21 cellular contexts compared by ENCODE assay signal in genomic region chr6:3327403-3327802, GRCh38.
DNase-seq lines count a peak whose midpoint lies in the region; ATAC-seq, FAIRE-seq and TF ChIP-seq lines count a peak whose summit lies in the region.
"Had no signal": no experiment of that assay in that cellular context is flagged by ENCODE, and none has a peak within 500 bp of the region (broad histone marks: within the 10 kb centered on the region; RNA-seq: fewer than 3 reads in every experiment).

No MANE protein-coding gene starts in this region.

- peaks cover 3% of the 10 kb centered on the region for H3K36me3 Mint-ChIP-seq in neural crest cell (ENCODE audit: low read depth)

- H2AFZ ChIP-seq in HepG2 (ENCODE audit: low read length) (no peak overlapping the region), K562 (ENCODE audit: low read depth, low read length) (no peak overlapping the region), trophoblast cell (ENCODE audit: insufficient read depth, low read length, poor library complexity) (no peak overlapping the region), SK-N-SH (ENCODE audit: low read depth) (no peak overlapping the region)

- BruUV-seq in HepG2 (replicated peaks; lab: Mats Ljungman, UMichigan) (no TSS peak), K562 (replicated peaks; lab: Mats Ljungman, UMichigan) (no TSS peak)

- no peak overlapping the region for H3K9ac ChIP-seq in HepG2 (ENCODE audit: insufficient read depth, low read depth, low read length)
- H3K9ac ChIP-seq in K562 (ENCODE audit: insufficient read depth in 1 of 2, low read depth in 2 of 2, low read length in 2 of 2) = no peak overlapping the region
- H3K9ac ChIP-seq in trophoblast cell (ENCODE audit: low read length) = no peak overlapping the region
- no peak overlapping the region for H3K9ac ChIP-seq in SK-N-SH

- peak overlapping the region; percentile 23 for H3K27ac Mint-ChIP-seq in neural crest cell (ENCODE audit: unreplicated experiment)
- H3K27ac Mint-ChIP-seq: CD4-positive, alpha-beta memory T cell had no signal

- intact Hi-C loops in HepG2 (cut with micrococcal nuclease; ENCODE audit: unreplicated experiment) (no loop called here), right lobe of liver (cut with DNase I) (no loop called here), K562 (cut with micrococcal nuclease) (no loop called here)

- H3K4me2 ChIP-seq in HepG2 (ENCODE audit: low read depth, low read length) = no peak overlapping the region
- H3K4me2 ChIP-seq in K562 (ENCODE audit: insufficient read depth, low read length) = no peak overlapping the region
- no peak overlapping the region for H3K4me2 ChIP-seq in trophoblast cell (ENCODE audit: low read length)
- H3K4me2 ChIP-seq in SK-N-SH = no peak overlapping the region

- peaks cover 8% of the 10 kb centered on the region for H3K79me2 ChIP-seq in HepG2 (ENCODE audit: insufficient read depth, low read length)
- H3K79me2 ChIP-seq in K562 (ENCODE audit: control insufficient read depth, insufficient read depth, low read length) = no peaks in the 10 kb centered on the region
- peaks cover 2% of the 10 kb centered on the region for H3K79me2 ChIP-seq in trophoblast cell (ENCODE audit: control insufficient read depth, insufficient read depth, low read length, poor library complexity)
- H3K79me2 ChIP-seq in SK-N-SH (ENCODE audit: insufficient read depth) = no peaks in the 10 kb centered on the region

- H3K9me3 ChIP-seq in HepG2 (ENCODE audit: low read length) = no peaks in the 10 kb centered on the region
- H3K9me3 ChIP-seq in right lobe of liver = no peaks in the 10 kb centered on the region
- H3K9me3 ChIP-seq in K562 (replicated peaks; ENCODE audit: control insufficient read depth, insufficient read depth, low read depth, low read length) = no peaks in the 10 kb centered on the region
- no peaks in the 10 kb centered on the region for H3K9me3 ChIP-seq in trophoblast cell (ENCODE audit: insufficient read depth, low read depth, low read length)
- H3K9me3 ChIP-seq in SK-N-SH = no peaks in the 10 kb centered on the region

- no peak overlapping the region for H2BK12ac ChIP-seq in trophoblast cell (ENCODE audit: low read length)

- TF ChIP-seq POLR2A in HepG2 (IDR thresholded peaks at IDR 0.05; ENCODE audit: insufficient read depth in 1 of 2, low read depth in 2 of 2, low read length in 2 of 2) = no peak
- TF ChIP-seq POLR2A in right lobe of liver (IDR thresholded peaks at IDR 0.05) = no peak
- TF ChIP-seq POLR2A in K562 (conservative IDR thresholded peaks at IDR 0.05) = no peak

- no peak overlapping the region for H3K4me3 Mint-ChIP-seq in neural crest cell
- H3K4me3 Mint-ChIP-seq: CD4-positive, alpha-beta memory T cell had no signal

- H3K4me3 ChIP-seq in HepG2 (replicated peaks in 1 of 3; ENCODE audit: insufficient read depth in 1 of 3, low read depth in 2 of 3, low read length in 3 of 3) (no peak overlapping the region), right lobe of liver (no peak overlapping the region), K562 (no peak overlapping the region), trophoblast cell (ENCODE audit: low read depth, low read length) (no peak overlapping the region), SK-N-SH (ENCODE audit: low read depth in 2 of 2, low read length in 1 of 2) (no peak overlapping the region)

- ATAC-seq in HepG2 (no peak), right lobe of liver (no peak), K562 (no peak), HG03196 (IDR thresholded peaks at IDR 0.05; ENCODE audit: unreplicated experiment) (no peak)

- in situ Hi-C loops in HepG2 (cut with HindIII; ENCODE audit: extremely low pct_ligation_motif_present, low pct_unique_long_range_greater_than_20kb) = no loop called here
- in situ Hi-C loops in K562 (cut with MboI) = no loop called here

- no peak overlapping the region for H3K4ac ChIP-seq in trophoblast cell (ENCODE audit: low read depth, low read length)

- DNase-seq in HepG2 (ENCODE audit: low spot score) = no peak
- DNase-seq in right lobe of liver = no peak
- DNase-seq in K562 (ENCODE audit: extremely low read depth in 1 of 4, low spot score in 3 of 4) = no peak
- no peak for DNase-seq in neural crest cell (ENCODE audit: low read depth, low spot score)
- no peak for DNase-seq in trophoblast cell
- DNase-seq in activated T-cell treated with anti-CD3 and anti-CD28 coated beads, Interleukin-2, amount 50 U/mL, for 1 hour = no peak
- DNase-seq in SK-N-SH = no peak
- DNase-seq: ACHN; Calu3; CD4-positive, alpha-beta memory T cell; COR-L47; DMS153; DND-41; GOT3; H7; HCEC 1CT had no signal

- peaks cover 55% of the 10 kb centered on the region for H3K4me1 Mint-ChIP-seq in neural crest cell

- H3K27me3 ChIP-seq in HepG2 (ENCODE audit: control insufficient read depth in 1 of 2, insufficient read depth in 2 of 2, low read length in 2 of 2) = no peaks in the 10 kb centered on the region
- no peaks in the 10 kb centered on the region for H3K27me3 ChIP-seq in right lobe of liver
- no peaks in the 10 kb centered on the region for H3K27me3 ChIP-seq in K562 (ENCODE audit: control insufficient read depth in 2 of 2, insufficient read depth in 2 of 2, low read length in 2 of 2)
- H3K27me3 ChIP-seq in trophoblast cell (ENCODE audit: insufficient read depth, low read length) = no peaks in the 10 kb centered on the region
- peaks cover 30% of the 10 kb centered on the region for H3K27me3 ChIP-seq in SK-N-SH (ENCODE audit: insufficient read depth)

- no peak overlapping the region for H4K91ac ChIP-seq in trophoblast cell (ENCODE audit: low read depth, low read length)

- no peak overlapping the region for H3K27ac ChIP-seq in HepG2 (ENCODE audit: extremely low read length, insufficient read depth, low read length)
- no peak overlapping the region for H3K27ac ChIP-seq in right lobe of liver
- no peak overlapping the region for H3K27ac ChIP-seq in K562 (ENCODE audit: extremely low read depth, low read depth, low read length)
- H3K27ac ChIP-seq in trophoblast cell (ENCODE audit: low read depth, low read length) = no peak overlapping the region
- H3K27ac ChIP-seq in SK-N-SH (ENCODE audit: low read depth in 2 of 2, low read length in 1 of 2) = no peak overlapping the region
- H3K27ac ChIP-seq: 22Rv1 had no signal

- peaks cover 11 to 20% of the 10 kb centered on the region in 2 experiments for H3K36me3 ChIP-seq in HepG2 (replicated peaks in 1 of 2; ENCODE audit: control insufficient read depth in 1 of 2, insufficient read depth in 2 of 2, low read length in 2 of 2)
- no peaks in the 10 kb centered on the region for H3K36me3 ChIP-seq in right lobe of liver
- no peaks in the 10 kb centered on the region for H3K36me3 ChIP-seq in K562 (ENCODE audit: control insufficient read depth, insufficient read depth, low read length)
- H3K36me3 ChIP-seq in trophoblast cell (ENCODE audit: control insufficient read depth in 1 of 2, insufficient read depth in 2 of 2, low read length in 2 of 2) = peaks cover 2 to 3% of the 10 kb centered on the region in 2 experiments
- H3K36me3 ChIP-seq in SK-N-SH (replicated peaks in 1 of 2; ENCODE audit: control insufficient read depth in 1 of 2, insufficient read depth in 2 of 2, low read length in 1 of 2) = no peaks in the 10 kb centered on the region

- no peak overlapping the region for H4K12ac ChIP-seq in trophoblast cell (ENCODE audit: low read depth, low read length)

- H3K23ac ChIP-seq in trophoblast cell (ENCODE audit: low read length) = no peak overlapping the region

- no peak overlapping the region for H2BK120ac ChIP-seq in trophoblast cell (ENCODE audit: insufficient read depth, low read length, poor library complexity)

- peaks cover 3% of the 10 kb centered on the region; the same call in 1 of the 2 replicates for H4K20me1 ChIP-seq in HepG2 (ENCODE audit: insufficient read depth, low read length)
- no peaks in the 10 kb centered on the region for H4K20me1 ChIP-seq in K562 (replicated peaks; ENCODE audit: control insufficient read depth, insufficient read depth, low read length)
- no peaks in the 10 kb centered on the region for H4K20me1 ChIP-seq in SK-N-SH (ENCODE audit: insufficient read depth)

- POLR2A ChIA-PET in HepG2 (lab: Yijun Ruan, JAX) = no interaction called here
- POLR2A ChIA-PET in K562 (lab: Yijun Ruan, JAX) = interaction anchor here (0.6 to 4.7 kb wide), 3 partner anchors 10 to 602 kb away, joined by 3 to 35 read pairs (median 9); no protein-coding TSS in a partner anchor
- POLR2A ChIA-PET in SK-N-SH (lab: Yijun Ruan, JAX) = no interaction called here

- no peaks in the 10 kb centered on the region for H3K9me1 ChIP-seq in K562 (ENCODE audit: control insufficient read depth, insufficient read depth, low read length)

- no peak for FAIRE-seq in HepG2 (lab: Jason Lieb, UNC)
- no peak for FAIRE-seq in K562 (lab: Jason Lieb, UNC)
- FAIRE-seq: A204.1, G401.6, GM12892 had no signal

- H3K4me1 ChIP-seq in HepG2 (ENCODE audit: insufficient read depth, low read length) (no peaks in the 10 kb centered on the region), right lobe of liver (no peaks in the 10 kb centered on the region), K562 (replicated peaks in 1 of 2; ENCODE audit: control insufficient read depth in 2 of 2, insufficient read depth in 2 of 2, low read length in 2 of 2) (peaks cover 26 to 32% of the 10 kb centered on the region in 2 experiments), trophoblast cell (ENCODE audit: control insufficient read depth in 1 of 2, insufficient read depth in 2 of 2, low read length in 2 of 2) (peaks cover 4 to 11% of the 10 kb centered on the region in 2 experiments), SK-N-SH (ENCODE audit: control insufficient read depth in 1 of 2, insufficient read depth in 2 of 2, low read depth in 1 of 2, low read length in 1 of 2) (peaks cover 5 to 11% of the 10 kb centered on the region in 2 experiments; a peak in 2 of 4 replicates)

- 93% methylated on average over 3 of the region's 3 CpGs for WGBS in HepG2 (ENCODE audit: low lambda C conversion rate)
- 88% methylated on average over 3 of the region's 3 CpGs for WGBS in right lobe of liver (ENCODE audit: insufficient coverage, low coverage, low lambda C conversion rate, missing lambda C conversion rate)
- 38% methylated on average over 3 of the region's 3 CpGs for WGBS in K562 (ENCODE audit: insufficient coverage, low coverage, missing lambda C conversion rate)
- WGBS in trophoblast cell (ENCODE audit: extremely low coverage, insufficient coverage, insufficient read length) = no CpG with 5 or more reads among the region's 3 CpGs
- 37% methylated on average over 3 of the region's 3 CpGs for WGBS in SK-N-SH (ENCODE audit: low lambda C conversion rate)

- no peak overlapping the region for H3K14ac ChIP-seq in trophoblast cell (ENCODE audit: low read length)

- TF ChIP-seq RAD21 in HepG2 (CRISPR knock-in tag; IDR thresholded peaks at IDR 0.05) (no peak), K562 (CRISPR knock-in tag; conservative IDR thresholded peaks at IDR 0.05 in 1 of 2, IDR thresholded peaks at IDR 0.05 in 1 of 2) (no peak), SK-N-SH (IDR thresholded peaks at IDR 0.05; ENCODE audit: low read length) (no peak)

- no peaks in the 10 kb centered on the region for H3K27me3 Mint-ChIP-seq in neural crest cell (ENCODE audit: low read depth)
- H3K27me3 Mint-ChIP-seq: CD4-positive, alpha-beta memory T cell had no signal

- H3K18ac ChIP-seq in trophoblast cell (ENCODE audit: low read length) = no peak overlapping the region

- no peak overlapping the region for H4K8ac ChIP-seq in trophoblast cell (ENCODE audit: low read depth, low read length)

- H3F3A ChIP-seq in SK-N-SH (replicated peaks; ENCODE audit: insufficient read depth) = peaks cover 13% of the 10 kb centered on the region

- no peak for TF ChIP-seq EP300 in HepG2 (IDR thresholded peaks at IDR 0.05; ENCODE audit: low read depth in 2 of 2, low read length in 2 of 2)
- TF ChIP-seq EP300 in HepG2 (CRISPR knock-in tag; IDR thresholded peaks at IDR 0.05; ENCODE audit: borderline replicate concordance) = no peak
- no peak for TF ChIP-seq EP300 in K562 (IDR thresholded peaks at IDR 0.05; ENCODE audit: low read length)
- TF ChIP-seq EP300 in SK-N-SH (IDR thresholded peaks at IDR 0.05; ENCODE audit: borderline replicate concordance in 1 of 2, low read depth in 1 of 2, low read length in 1 of 2) = no peak

- no peak for TF ChIP-seq CTCF in HepG2 (CRISPR knock-in tag; IDR thresholded peaks at IDR 0.05)
- TF ChIP-seq CTCF in right lobe of liver (IDR thresholded peaks at IDR 0.05) = no peak
- TF ChIP-seq CTCF in K562 (IDR thresholded peaks at IDR 0.05 in 2 of 3, conservative IDR thresholded peaks at IDR 0.05 in 1 of 3; ENCODE audit: insufficient read depth in 2 of 3, low read depth in 1 of 3, low read length in 3 of 3) = no peak
- no peak for TF ChIP-seq CTCF in neural crest cell (conservative IDR thresholded peaks at IDR 0.05)
- TF ChIP-seq CTCF in SK-N-SH (IDR thresholded peaks at IDR 0.05) = no peak

- peaks cover 5% of the 10 kb centered on the region for H3K79me1 ChIP-seq in trophoblast cell (ENCODE audit: low read length)

- no peak overlapping the region for H2BK5ac ChIP-seq in trophoblast cell (ENCODE audit: low read depth, low read length, poor library complexity)

- no peaks in the 10 kb centered on the region for H3K9me3 Mint-ChIP-seq in neural crest cell
- H3K9me3 Mint-ChIP-seq: CD4-positive, alpha-beta memory T cell had no signal

- H2AK5ac ChIP-seq in trophoblast cell (ENCODE audit: low read length) = no peak overlapping the region

- no peaks in the 10 kb centered on the region for H3K9me2 ChIP-seq in SK-N-SH

- CTCF ChIA-PET in HepG2 (lab: Yijun Ruan, JAX; ENCODE audit: low intra/inter-chr PET ratio, low total read pairs) (no interaction called here), K562 (lab: Yijun Ruan, JAX; ENCODE audit: low intra/inter-chr PET ratio) (no interaction called here), SK-N-SH (lab: Yijun Ruan, JAX) (interaction anchor here (0.9 to 1.4 kb wide), 2 partner anchors 12 to 406 kb away, joined by 3 read pairs; no protein-coding TSS in a partner anchor)

Comparison
In these comparisons a context has a peak if more than half of its experiments do, and no peak if none do; other contexts are left out.
1. Of the 241 proteins assayed by ChIP-seq in both HepG2 and K562: peak only in HepG2: none; only in K562: CHD4, KDM1A and TBP; in both: none; in neither: 238.